ENCODE assay signal across 27 cellular contexts in the genomic region with DNA sequence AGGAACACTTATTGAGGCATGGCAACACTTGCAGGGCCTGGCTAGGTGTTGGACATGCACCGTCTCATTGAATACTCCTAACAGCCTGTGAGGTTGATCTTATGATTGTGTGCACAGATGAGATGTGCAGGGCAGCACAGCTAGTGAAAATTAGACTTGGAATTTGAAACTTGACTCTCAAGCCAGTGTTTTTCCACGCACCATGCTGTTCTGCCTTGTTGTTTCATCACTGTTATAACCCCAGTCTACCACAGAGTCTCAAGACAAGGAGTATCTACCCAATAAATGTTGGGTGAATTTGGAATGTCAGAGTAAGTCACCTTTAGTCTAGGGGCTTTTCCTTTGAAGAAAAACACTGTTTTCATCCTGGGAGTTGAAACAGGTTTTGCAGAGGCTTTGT. TPM values are rescaled to one million over a fixed set of nuclear protein-coding genes. Genes with fewer than 3 reads are reported as not detected.
A peak's percentile ranks its signal among the peaks of the same experiment; 100 is the strongest.
DNase-seq lines count a peak whose midpoint lies in the region; ATAC-seq and TF ChIP-seq lines count a peak whose summit lies in the region.
"Had no signal": no experiment of that assay in that cellular context is flagged by ENCODE, and none has a peak within 500 bp of the region (broad histone marks: within the 10 kb centered on the region; RNA-seq: fewer than 3 reads in every experiment).

No MANE protein-coding gene starts in this region.

- H3K36me3 Mint-ChIP-seq in neural progenitor cell, result no peaks in the 10 kb centered on the region
- H3K36me3 Mint-ChIP-seq: CD4-positive, alpha-beta memory T cell had no signal

- peak overlapping the region; percentile 50 for H2AFZ ChIP-seq in neural progenitor cell (replicated peaks)
- H2AFZ ChIP-seq in PC-3 (ENCODE audit: low read length), result no peak overlapping the region
- H2AFZ ChIP-seq: PC-9 had no signal

- H3K9me2 ChIP-seq in PC-3 (replicated peaks; ENCODE audit: low read length), result no peaks in the 10 kb centered on the region

- TF ChIP-seq CTCF in choroid plexus epithelial cell (conservative IDR thresholded peaks at IDR 0.05; ENCODE audit: low read depth, low read length), result no peak
- TF ChIP-seq CTCF in neural progenitor cell (IDR thresholded peaks at IDR 0.05), result no peak
- no peak for TF ChIP-seq CTCF in lower leg skin (IDR thresholded peaks at IDR 0.05)
- TF ChIP-seq CTCF in PC-3 (conservative IDR thresholded peaks at IDR 0.05; ENCODE audit: low read depth, low read length), result no peak

- H3K9me3 ChIP-seq in adipocyte (ENCODE audit: control insufficient read depth, low read length) (no peaks in the 10 kb centered on the region), neural progenitor cell (ENCODE audit: low read depth) (no peaks in the 10 kb centered on the region), PC-3 (ENCODE audit: low read length) (no peaks in the 10 kb centered on the region)
- H3K9me3 ChIP-seq: A549; BLaER1 treated with 17β-estradiol and CSF1 and Interleukin-3, amounts not matched to agents 10 nM and 100 nM had no signal

- no peaks in the 10 kb centered on the region for H3K36me3 ChIP-seq in adipocyte (ENCODE audit: control insufficient read depth, insufficient read depth, low read length, severe bottlenecking)
- no peaks in the 10 kb centered on the region for H3K36me3 ChIP-seq in neural progenitor cell
- H3K36me3 ChIP-seq in PC-3 (ENCODE audit: low read depth, low read length), result no peaks in the 10 kb centered on the region
- H3K36me3 ChIP-seq: BLaER1 treated with 17β-estradiol and CSF1 and Interleukin-3, amounts not matched to agents 10 nM and 100 nM; SJCRH30 had no signal

- no peak overlapping the region for H3K27ac Mint-ChIP-seq in neural progenitor cell
- H3K27ac Mint-ChIP-seq: CD4-positive, alpha-beta memory T cell had no signal

- WGBS in lower leg skin, 2 donors, result 96 to 98% methylated on average over 2 of the region's 2 CpGs

- peaks cover 8% of the 10 kb centered on the region for H3K4me1 Mint-ChIP-seq in neural progenitor cell
- H3K4me1 Mint-ChIP-seq: CD4-positive, alpha-beta memory T cell had no signal

- no TSS peak for BruUV-seq in PC-3 (replicated peaks; lab: Mats Ljungman, UMichigan)

- no peaks in the 10 kb centered on the region for H3K9me3 Mint-ChIP-seq in neural progenitor cell

- DNase-seq in adipocyte (ENCODE audit: low read depth), result peak; percentile 53
- peak; percentile 79 for DNase-seq in choroid plexus epithelial cell (ENCODE audit: low read depth)
- DNase-seq in neural progenitor cell (ENCODE audit: low spot score), result no peak
- DNase-seq in lower leg skin (ENCODE audit: low spot score in 2 of 2), result no peak
- no peak for DNase-seq in NAMALWA (ENCODE audit: low spot score)
- no peak for DNase-seq in PC-3
- DNase-seq: AML-193; CD4-positive, alpha-beta memory T cell; COR-L47; DMS53; GDM1; Karpas-422; NCI-H1092 treated with DMSO at 0.1 percent for 48 hours; NCI-H1436 treated with DMSO at 0.1 percent for 48 hours; NCI-H187 treated with DMSO at 0.1 percent for 48 hours; NCI-H2107; NCI-H524; NCI-H774; PC-9; SJCRH30 had no signal

- H3K4me1 ChIP-seq in adipocyte (ENCODE audit: control insufficient read depth, insufficient read depth, low read length) (no peaks in the 10 kb centered on the region), neural progenitor cell (no peaks in the 10 kb centered on the region), PC-3 (ENCODE audit: insufficient read depth, low read length) (no peaks in the 10 kb centered on the region)
- H3K4me1 ChIP-seq: A549 had no signal

- no peak overlapping the region for H3K4me3 ChIP-seq in adipocyte (ENCODE audit: low read length)
- no peak overlapping the region for H3K4me3 ChIP-seq in choroid plexus epithelial cell (ENCODE audit: low read depth, low read length)
- no peak overlapping the region for H3K4me3 ChIP-seq in neural progenitor cell
- H3K4me3 ChIP-seq in lower leg skin (ENCODE audit: low read depth, poor library complexity, severe bottlenecking), result no peak overlapping the region
- H3K4me3 ChIP-seq in PC-3 (ENCODE audit: low read length), result no peak overlapping the region
- H3K4me3 ChIP-seq: A549; BLaER1 treated with 17β-estradiol and CSF1 and Interleukin-3, amounts not matched to agents 10 nM and 100 nM; GM12878; PC-9; SJCRH30 had no signal

- H3K79me2 ChIP-seq in neural progenitor cell (ENCODE audit: low read depth) (no peaks in the 10 kb centered on the region), PC-3 (ENCODE audit: low read length) (no peaks in the 10 kb centered on the region)

- no peaks in the 10 kb centered on the region for H3K27me3 ChIP-seq in adipocyte (replicated peaks; ENCODE audit: control insufficient read depth, insufficient read depth, low read length)
- no peaks in the 10 kb centered on the region for H3K27me3 ChIP-seq in neural progenitor cell
- H3K27me3 ChIP-seq in PC-3 (ENCODE audit: low read length), result no peaks in the 10 kb centered on the region
- H3K27me3 ChIP-seq: BLaER1 treated with 17β-estradiol and CSF1 and Interleukin-3, amounts not matched to agents 10 nM and 100 nM; SJCRH30 had no signal

- no peaks in the 10 kb centered on the region for H3K27me3 Mint-ChIP-seq in neural progenitor cell (ENCODE audit: insufficient read depth, low read depth)
- H3K27me3 Mint-ChIP-seq: CD4-positive, alpha-beta memory T cell had no signal

- H3K4me3 Mint-ChIP-seq in neural progenitor cell, result no peak overlapping the region
- H3K4me3 Mint-ChIP-seq: CD4-positive, alpha-beta memory T cell had no signal

- H3K4me2 ChIP-seq in neural progenitor cell (no peak overlapping the region), PC-3 (ENCODE audit: low read length) (no peak overlapping the region)
- H3K4me2 ChIP-seq: A549; BLaER1 treated with 17β-estradiol and CSF1 and Interleukin-3, amounts not matched to agents 10 nM and 100 nM; PC-9 had no signal

- intact Hi-C loops in lower leg skin (cut with DNase I; ENCODE audit: low total_unique reads), result no loop called here
- intact Hi-C loops in PC-3 (cut with micrococcal nuclease), result no loop called here

- POLR2A ChIA-PET in PC-3 (lab: Charles Lee; ENCODE audit: unreplicated experiment), result no interaction called here

- no peak overlapping the region for H3K9ac ChIP-seq in adipocyte (ENCODE audit: low read length)
- H3K9ac ChIP-seq in neural progenitor cell, result no peak overlapping the region
- no peak overlapping the region for H3K9ac ChIP-seq in PC-3 (ENCODE audit: low read length)
- H3K9ac ChIP-seq: BLaER1 treated with 17β-estradiol and CSF1 and Interleukin-3, amounts not matched to agents 10 nM and 100 nM had no signal

- H3K27ac ChIP-seq in neural progenitor cell (no peak overlapping the region), PC-3 (ENCODE audit: low read length) (no peak overlapping the region)
- H3K27ac ChIP-seq: A549; BLaER1 treated with 17β-estradiol and CSF1 and Interleukin-3, amounts not matched to agents 10 nM and 100 nM; PC-9; SJCRH30 had no signal

- CTCF ChIA-PET in PC-3 (lab: Charles Lee), result no interaction called here

- H3F3A ChIP-seq in neural progenitor cell (ENCODE audit: low read depth), result no peaks in the 10 kb centered on the region
- no peaks in the 10 kb centered on the region for H3F3A ChIP-seq in PC-3 (ENCODE audit: low read length, unreplicated experiment)

- no peak for TF ChIP-seq POLR2A in lower leg skin (IDR thresholded peaks at IDR 0.05)

- H4K20me1 ChIP-seq in neural progenitor cell (ENCODE audit: low read depth) (no peaks in the 10 kb centered on the region), PC-3 (ENCODE audit: low read length) (no peaks in the 10 kb centered on the region)
- H4K20me1 ChIP-seq: BLaER1 treated with 17β-estradiol and CSF1 and Interleukin-3, amounts not matched to agents 10 nM and 100 nM had no signal

- ATAC-seq in GM18868 (IDR thresholded peaks at IDR 0.05; ENCODE audit: unreplicated experiment) (no peak), PC-3 (no peak)
- ATAC-seq: A549, GM12878, HCT116, Right ventricle myocardium inferior, SK-N-SH treated with all-trans-retinoic acid at 6 μM for 48 hours had no signal

RNA-seq across cellular contexts. Expression of gene LRIG3, which starts 55.8 kb away (rescaled TPM):
- total RNA-seq in neural progenitor cell (ENCODE audit: low replicate concordance) (56.2 and 67.5 TPM in 2 replicates), lower leg skin (100 to 1,000 TPM in 3 of 4 donors, 10 to 100 TPM in 1; 87.7 to 134 (median 117) TPM), PC-3 (2014; rRNA removed) (8.6 and 10.8 TPM in 2 replicates)
- total RNA-seq: CD4-positive, alpha-beta memory T cell had no signal

Comparison
In these comparisons a context has a peak if more than half of its experiments do, and no peak if none do; other contexts are left out.
1. DNase-seq: peak in adipocyte (single experiment) and choroid plexus epithelial cell (single experiment); none in neural progenitor cell (single experiment), lower leg skin (0 of 2), NAMALWA (single experiment) and PC-3 (single experiment).